1 cellular context compared by ENCODE assay signal in genomic region chr1:160945079-160945478, GRCh38.
TF ChIP-seq lines count a peak whose summit lies in the region.

No MANE protein-coding gene starts in this region.

TF ChIP-seq in A549, 52 proteins besides CTCF, POLR2A, EP300 and RAD21 (continued from another document):
- TF ChIP-seq HMGXB4 (CRISPR knock-in tag; IDR thresholded peaks at IDR 0.05; ENCODE audit: borderline replicate concordance) = no peak
- TF ChIP-seq KDM1A (IDR thresholded peaks at IDR 0.05; ENCODE audit: low read depth) = no peak
- no peak for TF ChIP-seq FOSL2 (IDR thresholded peaks at IDR 0.05)
- TF ChIP-seq FOSL2 (CRISPR knock-in tag; IDR thresholded peaks at IDR 0.05) = no peak
- TF ChIP-seq EHF (CRISPR knock-in tag; IDR thresholded peaks at IDR 0.05) = no peak
- no peak for TF ChIP-seq GATA3 (IDR thresholded peaks at IDR 0.05; ENCODE audit: borderline replicate concordance)
TF ChIP-seq in A549: peak in this region for 0.
